ENCODE assay signal across 1 cellular context in genomic region chr3:129560931-129561594, GRCh38.
TF ChIP-seq lines count a peak whose summit lies in the region.

No MANE protein-coding gene starts in this region.

TF ChIP-seq in endothelial cell of umbilical vein, 7 proteins besides CTCF, POLR2A, EP300 and RAD21:
- TF ChIP-seq MAX (IDR thresholded peaks at IDR 0.05; ENCODE audit: insufficient read depth, insufficient read length) (no peak), FOS (IDR thresholded peaks at IDR 0.05; ENCODE audit: borderline replicate concordance, insufficient read depth, low read length) (no peak), POLR2AphosphoS5 (IDR thresholded peaks at IDR 0.05; ENCODE audit: insufficient read depth, low read depth, low read length) (peak; percentile 36), EZH2 (IDR thresholded peaks at IDR 0.05; ENCODE audit: borderline replicate concordance, low read depth, low read length, severe bottlenecking) (no peak), GATA2 (IDR thresholded peaks at IDR 0.05; ENCODE audit: insufficient read depth, insufficient read length, low read depth, low read length) (no peak)
